In genomic region chr1:67534627-67535065, GRCh38 we compare ENCODE assay signal across 10 cellular contexts.
DNase-seq lines count a peak whose midpoint lies in the region; FAIRE-seq and TF ChIP-seq lines count a peak whose summit lies in the region.
"Had no signal": no experiment of that assay in that cellular context is flagged by ENCODE, and none has a peak within 500 bp of the region (broad histone marks: within the 10 kb centered on the region; RNA-seq: fewer than 3 reads in every experiment).

No MANE protein-coding gene starts in this region.

- no peak overlapping the region for H2AFZ ChIP-seq in endothelial cell of umbilical vein (ENCODE audit: low read depth, low read length)

- no peak overlapping the region for H3K4me3 Mint-ChIP-seq in progenitor cell of endocrine pancreas (ENCODE audit: low read depth)
- H3K4me3 Mint-ChIP-seq: T-cell had no signal

- peaks cover 10% of the 10 kb centered on the region for H3K4me1 ChIP-seq in endothelial cell of umbilical vein (ENCODE audit: control insufficient read depth, extremely low read depth, insufficient read depth, low read length)

- no peaks in the 10 kb centered on the region for H3K36me3 ChIP-seq in endothelial cell of umbilical vein (ENCODE audit: control insufficient read depth in 2 of 2, extremely low read depth in 1 of 2, insufficient read depth in 2 of 2, low read length in 2 of 2)
- H3K36me3 ChIP-seq in MG63, result no peaks in the 10 kb centered on the region

- no peaks in the 10 kb centered on the region for H4K20me1 ChIP-seq in endothelial cell of umbilical vein (replicated peaks; ENCODE audit: control insufficient read depth, extremely low read depth, insufficient read depth, low read length)

- H3K4me3 ChIP-seq in endothelial cell of umbilical vein (replicated peaks in 1 of 3; ENCODE audit: insufficient read depth in 1 of 3, low read depth in 1 of 3, low read length in 3 of 3), result no peak overlapping the region
- no peak overlapping the region for H3K4me3 ChIP-seq in MG63

- H3K36me3 Mint-ChIP-seq in progenitor cell of endocrine pancreas (ENCODE audit: insufficient read depth), result no peaks in the 10 kb centered on the region
- H3K36me3 Mint-ChIP-seq: T-cell had no signal

- intact Hi-C loops in endothelial cell of umbilical vein (cut with micrococcal nuclease), result loop anchor here (1.0 to 10.0 kb wide), 7 partner anchors 27 to 810 kb away; partner anchors contain the start of gene GNG12

- H3K4me1 Mint-ChIP-seq in progenitor cell of endocrine pancreas (ENCODE audit: low read depth), result peaks cover 17% of the 10 kb centered on the region
- H3K4me1 Mint-ChIP-seq: T-cell had no signal

- H3K9ac ChIP-seq in endothelial cell of umbilical vein (replicated peaks; ENCODE audit: extremely low read depth, insufficient read depth, low read length), result no peak overlapping the region

- no peak for FAIRE-seq in endothelial cell of umbilical vein (lab: Jason Lieb, UNC)

- no peaks in the 10 kb centered on the region for H3K9me3 ChIP-seq in endothelial cell of umbilical vein (replicated peaks; ENCODE audit: control insufficient read depth, insufficient read depth, low read length)
- H3K9me3 ChIP-seq in MG63, result no peaks in the 10 kb centered on the region

- no peak overlapping the region for H3K4me2 ChIP-seq in endothelial cell of umbilical vein (ENCODE audit: insufficient read depth, low read length)

- no peak overlapping the region for H3K27ac ChIP-seq in endothelial cell of umbilical vein (ENCODE audit: insufficient read depth, low read depth, low read length)

- CTCF ChIA-PET in endothelial cell of umbilical vein (lab: Charles Lee), result interaction anchor here (0.8 to 9.9 kb wide), 36 partner anchors 8 to 578 kb away, joined by 3 to 392 read pairs (median 6); partner anchors contain the start of gene GADD45A

- TF ChIP-seq POLR2A in endothelial cell of umbilical vein (IDR thresholded peaks at IDR 0.05; ENCODE audit: low read depth, low read length), result no peak

- no peaks in the 10 kb centered on the region for H3K9me1 ChIP-seq in endothelial cell of umbilical vein (replicated peaks; ENCODE audit: control insufficient read depth, extremely low read depth, insufficient read depth, low read length)

- in situ Hi-C loops in KBM-7 (cut with MboI; ENCODE audit: low pct_unique_long_range_greater_than_20kb, low sequenced_read_pairs), result loop anchor here (10.0 kb wide), 1 partner anchor 210 kb away; no protein-coding TSS in a partner anchor

- no peak for TF ChIP-seq CTCF in endothelial cell of umbilical vein (IDR thresholded peaks at IDR 0.05; ENCODE audit: extremely low read depth in 1 of 2, insufficient read depth in 1 of 2, low read depth in 1 of 2, low read length in 2 of 2)
- no peak for TF ChIP-seq CTCF in progenitor cell of endocrine pancreas (IDR thresholded peaks at IDR 0.05; ENCODE audit: unreplicated experiment)

- no TSS peak for BruUV-seq in endothelial cell of umbilical vein (replicated peaks; lab: Mats Ljungman, UMichigan)

- DNase-seq in NCI-H146 (lab: John Stamatoyannopoulos, UW) (peak; percentile 49), NCI-H146 treated with DMSO at 0.1 percent for 48 hours (lab: John Stamatoyannopoulos, UW; ENCODE audit: unreplicated experiment) (no peak), NCI-H510A (lab: John Stamatoyannopoulos, UW) (peak; percentile 79), endothelial cell of umbilical vein (ENCODE audit: low read depth, low spot score) (peak; percentile 55), progenitor cell of endocrine pancreas (ENCODE audit: low spot score, unreplicated experiment) (no peak), KBM-7 (no peak), MG63 (no peak)
- DNase-seq in activated CD4-positive, CD25-positive, alpha-beta regulatory T cell (lab: John Stamatoyannopoulos, UW), result no peak
- DNase-seq: cortex of kidney had no signal

- H3K27me3 ChIP-seq in endothelial cell of umbilical vein (ENCODE audit: control insufficient read depth in 2 of 2, insufficient read depth in 2 of 2, low read length in 2 of 2), result no peaks in the 10 kb centered on the region
- H3K27me3 ChIP-seq in MG63, result no peaks in the 10 kb centered on the region

- POLR2A ChIA-PET in endothelial cell of umbilical vein (lab: Charles Lee), result interaction anchor here (1.2 kb wide), 1 partner anchor 151 kb away, joined by 4 read pairs; no protein-coding TSS in a partner anchor

- H3K79me2 ChIP-seq in endothelial cell of umbilical vein (ENCODE audit: control insufficient read depth, insufficient read depth, low read length), result no peaks in the 10 kb centered on the region

- no peaks in the 10 kb centered on the region for H3K9me3 Mint-ChIP-seq in progenitor cell of endocrine pancreas (ENCODE audit: low read depth)
- H3K9me3 Mint-ChIP-seq: T-cell had no signal

- peak overlapping the region; percentile 34 for H3K27ac Mint-ChIP-seq in progenitor cell of endocrine pancreas
- H3K27ac Mint-ChIP-seq: T-cell had no signal

- dilution Hi-C loops in endothelial cell of umbilical vein (cut with MboI; ENCODE audit: extremely low pct_ligation_motif_present, low sequenced_read_pairs), result loop anchor here (25.0 kb wide), 1 partner anchor 228 kb away; no protein-coding TSS in a partner anchor

- H3K27me3 Mint-ChIP-seq in progenitor cell of endocrine pancreas, result no peaks in the 10 kb centered on the region
- H3K27me3 Mint-ChIP-seq: T-cell had no signal

TF ChIP-seq in endothelial cell of umbilical vein, 7 proteins besides CTCF, POLR2A, EP300 and RAD21:
- TF ChIP-seq FOS (IDR thresholded peaks at IDR 0.05; ENCODE audit: borderline replicate concordance, insufficient read depth, low read length) (peak; percentile 57), EZH2 (IDR thresholded peaks at IDR 0.05; ENCODE audit: borderline replicate concordance, low read depth, low read length, severe bottlenecking) (no peak), JUN (IDR thresholded peaks at IDR 0.05; ENCODE audit: borderline replicate concordance, insufficient read depth, insufficient read length, low read depth) (peak; percentile 63), POLR2AphosphoS5 (IDR thresholded peaks at IDR 0.05; ENCODE audit: insufficient read depth, low read depth, low read length) (no peak)

Comparison
In these comparisons a context has a peak if more than half of its experiments do, and no peak if none do; other contexts are left out.
1. DNase-seq: peak in NCI-H146 (single experiment), NCI-H510A (single experiment) and endothelial cell of umbilical vein (single experiment); none in NCI-H146 treated with DMSO at 0.1 percent for 48 hours (single experiment), progenitor cell of endocrine pancreas (single experiment), KBM-7 (single experiment), MG63 (single experiment) and activated CD4-positive, CD25-positive, alpha-beta regulatory T cell (0 of 4).